In genomic region chr12:32344047-32344446, GRCh38 we compare ENCODE assay signal across 1 cellular context.
TF ChIP-seq lines count a peak whose summit lies in the region.

No MANE protein-coding gene starts in this region.

TF ChIP-seq in GM23338, 12 proteins besides CTCF, POLR2A, EP300 and RAD21 (continued from another document):
- TF ChIP-seq ZNF462 (CRISPR knock-in tag; IDR thresholded peaks at IDR 0.05) (no peak), NANOG (IDR thresholded peaks at IDR 0.05; ENCODE audit: borderline replicate concordance) (no peak), POLR2AphosphoS5 (IDR thresholded peaks at IDR 0.05; ENCODE audit: low read depth) (no peak)
- TF ChIP-seq, protein P1, sequence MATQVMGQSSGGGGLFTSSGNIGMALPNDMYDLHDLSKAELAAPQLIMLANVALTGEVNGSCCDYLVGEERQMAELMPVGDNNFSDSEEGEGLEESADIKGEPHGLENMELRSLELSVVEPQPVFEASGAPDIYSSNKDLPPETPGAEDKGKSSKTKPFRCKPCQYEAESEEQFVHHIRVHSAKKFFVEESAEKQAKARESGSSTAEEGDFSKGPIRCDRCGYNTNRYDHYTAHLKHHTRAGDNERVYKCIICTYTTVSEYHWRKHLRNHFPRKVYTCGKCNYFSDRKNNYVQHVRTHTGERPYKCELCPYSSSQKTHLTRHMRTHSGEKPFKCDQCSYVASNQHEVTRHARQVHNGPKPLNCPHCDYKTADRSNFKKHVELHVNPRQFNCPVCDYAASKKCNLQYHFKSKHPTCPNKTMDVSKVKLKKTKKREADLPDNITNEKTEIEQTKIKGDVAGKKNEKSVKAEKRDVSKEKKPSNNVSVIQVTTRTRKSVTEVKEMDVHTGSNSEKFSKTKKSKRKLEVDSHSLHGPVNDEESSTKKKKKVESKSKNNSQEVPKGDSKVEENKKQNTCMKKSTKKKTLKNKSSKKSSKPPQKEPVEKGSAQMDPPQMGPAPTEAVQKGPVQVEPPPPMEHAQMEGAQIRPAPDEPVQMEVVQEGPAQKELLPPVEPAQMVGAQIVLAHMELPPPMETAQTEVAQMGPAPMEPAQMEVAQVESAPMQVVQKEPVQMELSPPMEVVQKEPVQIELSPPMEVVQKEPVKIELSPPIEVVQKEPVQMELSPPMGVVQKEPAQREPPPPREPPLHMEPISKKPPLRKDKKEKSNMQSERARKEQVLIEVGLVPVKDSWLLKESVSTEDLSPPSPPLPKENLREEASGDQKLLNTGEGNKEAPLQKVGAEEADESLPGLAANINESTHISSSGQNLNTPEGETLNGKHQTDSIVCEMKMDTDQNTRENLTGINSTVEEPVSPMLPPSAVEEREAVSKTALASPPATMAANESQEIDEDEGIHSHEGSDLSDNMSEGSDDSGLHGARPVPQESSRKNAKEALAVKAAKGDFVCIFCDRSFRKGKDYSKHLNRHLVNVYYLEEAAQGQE (IDR thresholded peaks at IDR 0.05; ENCODE audit: unreplicated experiment) = no peak
